Comparison of ENCODE assay signal across 1 cellular context in the genomic region with DNA sequence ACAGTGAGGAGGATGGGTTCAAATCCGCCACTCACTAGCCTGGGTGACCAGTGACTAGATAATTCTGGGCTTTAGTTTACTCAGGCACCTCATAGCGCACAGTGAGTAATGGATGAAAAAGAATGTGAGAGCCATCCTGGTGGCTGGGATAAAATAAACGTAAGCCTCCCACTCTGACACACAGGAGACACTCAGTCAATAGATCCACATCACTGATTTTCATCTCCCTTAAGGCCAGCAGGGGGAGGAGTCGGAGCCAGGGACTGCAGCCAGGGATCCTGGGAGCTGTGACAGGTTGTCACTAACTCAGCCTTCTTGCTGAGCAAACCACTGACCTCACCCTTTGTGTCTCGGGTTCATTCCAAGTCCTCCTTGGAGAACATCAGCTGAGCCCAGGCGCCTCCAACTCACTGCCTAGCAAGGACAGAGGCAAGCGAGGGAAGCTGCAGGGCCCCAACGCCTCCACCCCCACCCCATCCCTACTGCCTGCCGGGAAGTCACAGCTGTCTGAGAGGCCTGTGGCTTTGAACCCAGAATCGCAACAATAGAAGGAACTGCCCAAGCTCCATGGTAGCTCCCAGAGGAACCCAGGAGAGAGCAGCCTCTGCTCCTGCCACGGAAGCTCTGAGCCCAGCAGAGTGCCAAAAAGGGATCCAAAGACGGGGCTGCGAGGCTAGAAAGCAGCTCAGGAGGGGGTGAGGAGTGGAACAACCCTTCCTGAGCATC.
TF ChIP-seq lines count a peak whose summit lies in the region.

No MANE protein-coding gene starts in this region.

TF ChIP-seq in GM23338, 12 proteins besides CTCF, POLR2A, EP300 and RAD21:
- TF ChIP-seq ETS1 (IDR thresholded peaks at IDR 0.05) (no peak), CREB1 (CRISPR knock-in tag; IDR thresholded peaks at IDR 0.05; ENCODE audit: low read depth) (peak; percentile 29; the same call in 1 of the 2 replicates), NANOG (IDR thresholded peaks at IDR 0.05; ENCODE audit: borderline replicate concordance) (no peak)
